In genomic region chr13:47049276-47049989, GRCh38 we compare ENCODE assay signal across 18 cellular contexts.
"Had no signal": no experiment of that assay in that cellular context is flagged by ENCODE, and none has a peak within 500 bp of the region (broad histone marks: within the 10 kb centered on the region; RNA-seq: fewer than 3 reads in every experiment).

No MANE protein-coding gene starts in this region.

- H3K27me3 Mint-ChIP-seq: activated CD4-positive, alpha-beta memory T cell treated with anti-CD3 and anti-CD28 coated beads, Interleukin-2, amount 10 ng/mL, durations not matched to agents 7 days and 5 days; activated CD4-positive, alpha-beta T cell treated with anti-CD3 and anti-CD28 coated beads, Interleukin-2, amount 10 ng/mL, durations not matched to agents 24 days and 14 days; type B pancreatic cell had no signal

- H3K4me1 ChIP-seq: gastrocnemius medialis, left lung, prostate gland, vagina had no signal

- H3K27ac Mint-ChIP-seq: activated CD4-positive, alpha-beta memory T cell treated with anti-CD3 and anti-CD28 coated beads, Interleukin-2, amount 10 ng/mL, durations not matched to agents 7 days and 5 days; activated CD4-positive, alpha-beta T cell treated with anti-CD3 and anti-CD28 coated beads, Interleukin-2, amount 10 ng/mL, durations not matched to agents 24 days and 14 days; activated naive CD4-positive, alpha-beta T cell treated with anti-CD3 and anti-CD28 coated beads for 36 hours; activated naive CD8-positive, alpha-beta T cell treated with anti-CD3 and anti-CD28 coated beads, Interleukin-2, amount 10 ng/mL, durations not matched to agents 7 days and 5 days; activated T-cell treated with anti-CD3 and anti-CD28 coated beads, Interleukin-2, amount 50 U/mL, for 72 hours; type B pancreatic cell had no signal

- H3K4me3 ChIP-seq: gastrocnemius medialis, left lung, prostate gland, thoracic aorta, vagina had no signal

- H3K36me3 Mint-ChIP-seq: activated naive CD8-positive, alpha-beta T cell treated with anti-CD3 and anti-CD28 coated beads, Interleukin-2, amount 10 ng/mL, durations not matched to agents 7 days and 5 days; type B pancreatic cell had no signal

- H3K4me1 Mint-ChIP-seq: activated CD4-positive, alpha-beta memory T cell treated with anti-CD3 and anti-CD28 coated beads, Interleukin-2, amount 10 ng/mL, durations not matched to agents 7 days and 5 days; activated CD4-positive, alpha-beta T cell treated with anti-CD3 and anti-CD28 coated beads, Interleukin-2, amount 10 ng/mL, durations not matched to agents 24 days and 14 days; activated naive CD8-positive, alpha-beta T cell treated with anti-CD3 and anti-CD28 coated beads, Interleukin-2, amount 10 ng/mL, durations not matched to agents 7 days and 5 days had no signal

- H3K27ac ChIP-seq: gastrocnemius medialis, left lung, prostate gland, thoracic aorta, vagina had no signal

- H3K9me3 Mint-ChIP-seq: activated CD4-positive, alpha-beta memory T cell treated with anti-CD3 and anti-CD28 coated beads, Interleukin-2, amount 10 ng/mL, durations not matched to agents 7 days and 5 days; activated CD4-positive, alpha-beta T cell treated with anti-CD3 and anti-CD28 coated beads, Interleukin-2, amount 10 ng/mL, durations not matched to agents 24 days and 14 days; activated naive CD4-positive, alpha-beta T cell treated with anti-CD3 and anti-CD28 coated beads for 36 hours; type B pancreatic cell had no signal

- ATAC-seq: activated CD4-positive, CD25-positive, alpha-beta regulatory T cell treated with anti-CD3 and anti-CD28 coated beads, Interleukin-2, amount 50 U/mL, for 24 hours; activated T-cell treated with anti-CD3 and anti-CD28 coated beads, Interleukin-2, amount 50 U/mL, for 72 hours; gastrocnemius medialis; left lung had no signal

- H3K36me3 ChIP-seq: gastrocnemius medialis, left lung, prostate gland, thoracic aorta, vagina had no signal

- H3K9me3 ChIP-seq: gastrocnemius medialis, left lung, prostate gland, thoracic aorta, vagina had no signal

- H3K4me3 Mint-ChIP-seq: activated CD4-positive, alpha-beta memory T cell treated with anti-CD3 and anti-CD28 coated beads, Interleukin-2, amount 10 ng/mL, durations not matched to agents 7 days and 5 days; activated CD4-positive, alpha-beta T cell treated with anti-CD3 and anti-CD28 coated beads, Interleukin-2, amount 10 ng/mL, durations not matched to agents 24 days and 14 days; activated naive CD4-positive, alpha-beta T cell treated with anti-CD3 and anti-CD28 coated beads for 36 hours; activated naive CD8-positive, alpha-beta T cell treated with anti-CD3 and anti-CD28 coated beads, Interleukin-2, amount 10 ng/mL, durations not matched to agents 7 days and 5 days; activated T-cell treated with anti-CD3 and anti-CD28 coated beads, Interleukin-2, amount 50 U/mL, for 72 hours; type B pancreatic cell had no signal

- DNase-seq: activated CD4-positive, alpha-beta memory T cell treated with anti-CD3 and anti-CD28 coated beads, Interleukin-2, amount 10 ng/mL, durations not matched to agents 7 days and 5 days; activated CD4-positive, alpha-beta T cell treated with anti-CD3 and anti-CD28 coated beads, Interleukin-2, amount 10 ng/mL, durations not matched to agents 24 days and 14 days; activated effector memory CD4-positive, alpha-beta T cell treated with Interleukin-2 at 50 U/mL for 16 hours; activated naive CD4-positive, alpha-beta T cell treated with anti-CD3 and anti-CD28 coated beads for 36 hours; activated naive CD8-positive, alpha-beta T cell treated with anti-CD3 and anti-CD28 coated beads, Interleukin-2, amount 10 ng/mL, durations not matched to agents 7 days and 5 days; activated T-cell treated with anti-CD3 and anti-CD28 coated beads, Interleukin-2, amount 50 U/mL, for 72 hours; amniotic stem cell; gastrocnemius medialis; hippocampal formation; kidney glomerular epithelial cell; left lung; stimulated activated CD4-positive, alpha-beta T cell treated with anti-CD3 and anti-CD28 coated beads, Interleukin-4, amount 100 ng/mL, for 24 hours; stimulated activated naive CD4-positive, alpha-beta T cell treated with Interleukin-2 at 50 U/mL for 16 hours had no signal
